1 cellular context compared by ENCODE assay signal in the genomic region with DNA sequence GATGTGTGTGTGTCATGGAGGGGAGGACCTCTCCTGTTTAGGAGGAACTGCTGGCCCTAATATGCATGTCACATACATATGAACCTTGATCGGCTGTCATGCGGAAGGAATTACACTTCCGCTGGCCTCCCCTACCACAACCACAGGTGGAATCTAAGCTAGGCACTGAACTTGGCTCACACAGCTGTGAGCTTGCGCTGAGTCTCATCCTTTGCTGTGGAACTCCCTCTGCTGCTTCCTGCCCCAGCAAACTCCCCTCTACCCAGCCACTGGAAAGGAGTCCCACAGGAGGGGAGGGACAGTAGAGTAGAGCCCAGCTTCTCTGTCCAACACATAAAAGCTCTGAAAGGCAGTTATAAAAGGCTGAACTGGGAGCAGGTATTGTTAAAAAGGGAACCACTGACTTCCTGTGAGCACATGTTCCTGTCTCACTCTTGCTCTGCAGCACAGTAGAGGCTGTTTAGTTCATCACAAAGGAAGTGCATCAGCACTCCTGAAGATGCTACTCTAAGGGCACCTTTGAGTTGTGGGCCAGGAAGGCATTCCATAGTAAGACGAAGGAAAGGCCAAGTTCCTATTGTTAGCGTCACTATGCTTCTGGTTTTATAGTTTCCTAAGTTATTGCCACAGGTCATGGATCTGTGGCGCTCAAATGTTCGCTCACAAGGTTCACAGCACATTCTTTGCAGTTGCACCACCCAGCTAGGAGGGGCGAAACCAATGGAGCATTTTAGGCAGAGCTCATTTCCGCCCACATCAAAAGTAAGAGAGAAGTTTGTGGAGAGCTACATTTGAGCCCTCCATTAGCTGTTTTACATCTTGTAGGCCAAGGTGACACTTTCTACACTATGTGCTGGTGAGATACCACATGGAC.
TF ChIP-seq lines count a peak whose summit lies in the region.

No MANE protein-coding gene starts in this region.

TF ChIP-seq in GM12878, 131 proteins besides CTCF, POLR2A, EP300 and RAD21 (continued from another document and continues in another):
- TF ChIP-seq, protein P1, sequence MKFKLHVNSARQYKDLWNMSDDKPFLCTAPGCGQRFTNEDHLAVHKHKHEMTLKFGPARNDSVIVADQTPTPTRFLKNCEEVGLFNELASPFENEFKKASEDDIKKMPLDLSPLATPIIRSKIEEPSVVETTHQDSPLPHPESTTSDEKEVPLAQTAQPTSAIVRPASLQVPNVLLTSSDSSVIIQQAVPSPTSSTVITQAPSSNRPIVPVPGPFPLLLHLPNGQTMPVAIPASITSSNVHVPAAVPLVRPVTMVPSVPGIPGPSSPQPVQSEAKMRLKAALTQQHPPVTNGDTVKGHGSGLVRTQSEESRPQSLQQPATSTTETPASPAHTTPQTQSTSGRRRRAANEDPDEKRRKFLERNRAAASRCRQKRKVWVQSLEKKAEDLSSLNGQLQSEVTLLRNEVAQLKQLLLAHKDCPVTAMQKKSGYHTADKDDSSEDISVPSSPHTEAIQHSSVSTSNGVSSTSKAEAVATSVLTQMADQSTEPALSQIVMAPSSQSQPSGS (IDR thresholded peaks at IDR 0.05; ENCODE audit: low read length) = peak; percentile 61
- no peak for TF ChIP-seq RFX5 (IDR thresholded peaks at IDR 0.05; ENCODE audit: low read depth, low read length)
- TF ChIP-seq MYB (IDR thresholded peaks at IDR 0.05; ENCODE audit: borderline replicate concordance, low read depth, low read length) = no peak
- TF ChIP-seq, protein P2, sequence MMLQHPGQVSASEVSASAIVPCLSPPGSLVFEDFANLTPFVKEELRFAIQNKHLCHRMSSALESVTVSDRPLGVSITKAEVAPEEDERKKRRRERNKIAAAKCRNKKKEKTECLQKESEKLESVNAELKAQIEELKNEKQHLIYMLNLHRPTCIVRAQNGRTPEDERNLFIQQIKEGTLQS (IDR thresholded peaks at IDR 0.05; ENCODE audit: borderline replicate concordance, extremely low read depth, low read depth, low read length) = no peak
- no peak; the same call in 1 of the 2 replicates for TF ChIP-seq USF2 (IDR thresholded peaks at IDR 0.05; ENCODE audit: borderline replicate concordance, low read depth, low read length)
- no peak for TF ChIP-seq BMI1 (IDR thresholded peaks at IDR 0.05; ENCODE audit: borderline replicate concordance)
- peak; percentile 30 for TF ChIP-seq PBX3 (IDR thresholded peaks at IDR 0.05; ENCODE audit: insufficient replicate concordance, low read depth, low read length)
- peak; percentile 91 for TF ChIP-seq POU2F2 (IDR thresholded peaks at IDR 0.05; ENCODE audit: borderline replicate concordance, low read depth, low read length)
- peak; percentile 65 for TF ChIP-seq KLF5 (IDR thresholded peaks at IDR 0.05; ENCODE audit: partially characterized antibody)
- no peak for TF ChIP-seq YBX1 (IDR thresholded peaks at IDR 0.05)
- no peak for TF ChIP-seq NFYA (IDR thresholded peaks at IDR 0.05; ENCODE audit: borderline replicate concordance, low read depth, low read length)
- TF ChIP-seq LARP7 (IDR thresholded peaks at IDR 0.05) = 0 out of 2 replicates have a peak, but pooled peaks have one; percentile 41
- TF ChIP-seq PAX8 (IDR thresholded peaks at IDR 0.05) = no peak
- TF ChIP-seq, protein P3, sequence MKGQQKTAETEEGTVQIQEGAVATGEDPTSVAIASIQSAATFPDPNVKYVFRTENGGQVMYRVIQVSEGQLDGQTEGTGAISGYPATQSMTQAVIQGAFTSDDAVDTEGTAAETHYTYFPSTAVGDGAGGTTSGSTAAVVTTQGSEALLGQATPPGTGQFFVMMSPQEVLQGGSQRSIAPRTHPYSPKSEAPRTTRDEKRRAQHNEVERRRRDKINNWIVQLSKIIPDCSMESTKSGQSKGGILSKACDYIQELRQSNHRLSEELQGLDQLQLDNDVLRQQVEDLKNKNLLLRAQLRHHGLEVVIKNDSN (IDR thresholded peaks at IDR 0.05; ENCODE audit: borderline replicate concordance, extremely low read length, insufficient read depth, low read depth, low read length) = peak; percentile 1
- TF ChIP-seq SMC3 (IDR thresholded peaks at IDR 0.05; ENCODE audit: borderline replicate concordance, low read length) = peak; percentile 24; the same call in 1 of the 2 replicates
- no peak for TF ChIP-seq HDAC2 (IDR thresholded peaks at IDR 0.05)
- TF ChIP-seq, protein P4, sequence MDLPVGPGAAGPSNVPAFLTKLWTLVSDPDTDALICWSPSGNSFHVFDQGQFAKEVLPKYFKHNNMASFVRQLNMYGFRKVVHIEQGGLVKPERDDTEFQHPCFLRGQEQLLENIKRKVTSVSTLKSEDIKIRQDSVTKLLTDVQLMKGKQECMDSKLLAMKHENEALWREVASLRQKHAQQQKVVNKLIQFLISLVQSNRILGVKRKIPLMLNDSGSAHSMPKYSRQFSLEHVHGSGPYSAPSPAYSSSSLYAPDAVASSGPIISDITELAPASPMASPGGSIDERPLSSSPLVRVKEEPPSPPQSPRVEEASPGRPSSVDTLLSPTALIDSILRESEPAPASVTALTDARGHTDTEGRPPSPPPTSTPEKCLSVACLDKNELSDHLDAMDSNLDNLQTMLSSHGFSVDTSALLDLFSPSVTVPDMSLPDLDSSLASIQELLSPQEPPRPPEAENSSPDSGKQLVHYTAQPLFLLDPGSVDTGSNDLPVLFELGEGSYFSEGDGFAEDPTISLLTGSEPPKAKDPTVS (IDR thresholded peaks at IDR 0.05; ENCODE audit: low read depth, low read length) = no peak
- no peak for TF ChIP-seq STAT1 (conservative IDR thresholded peaks at IDR 0.05)
- peak in 1 of 2 experiments; percentile 38; a peak in 1 of 3 replicates for TF ChIP-seq EGR1 (IDR thresholded peaks at IDR 0.05; ENCODE audit: borderline replicate concordance in 1 of 2, low read depth in 2 of 2, low read length in 2 of 2)
- peak; percentile 83 for TF ChIP-seq FOXM1 (IDR thresholded peaks at IDR 0.05; ENCODE audit: low read depth, low read length)
- TF ChIP-seq, protein P5, sequence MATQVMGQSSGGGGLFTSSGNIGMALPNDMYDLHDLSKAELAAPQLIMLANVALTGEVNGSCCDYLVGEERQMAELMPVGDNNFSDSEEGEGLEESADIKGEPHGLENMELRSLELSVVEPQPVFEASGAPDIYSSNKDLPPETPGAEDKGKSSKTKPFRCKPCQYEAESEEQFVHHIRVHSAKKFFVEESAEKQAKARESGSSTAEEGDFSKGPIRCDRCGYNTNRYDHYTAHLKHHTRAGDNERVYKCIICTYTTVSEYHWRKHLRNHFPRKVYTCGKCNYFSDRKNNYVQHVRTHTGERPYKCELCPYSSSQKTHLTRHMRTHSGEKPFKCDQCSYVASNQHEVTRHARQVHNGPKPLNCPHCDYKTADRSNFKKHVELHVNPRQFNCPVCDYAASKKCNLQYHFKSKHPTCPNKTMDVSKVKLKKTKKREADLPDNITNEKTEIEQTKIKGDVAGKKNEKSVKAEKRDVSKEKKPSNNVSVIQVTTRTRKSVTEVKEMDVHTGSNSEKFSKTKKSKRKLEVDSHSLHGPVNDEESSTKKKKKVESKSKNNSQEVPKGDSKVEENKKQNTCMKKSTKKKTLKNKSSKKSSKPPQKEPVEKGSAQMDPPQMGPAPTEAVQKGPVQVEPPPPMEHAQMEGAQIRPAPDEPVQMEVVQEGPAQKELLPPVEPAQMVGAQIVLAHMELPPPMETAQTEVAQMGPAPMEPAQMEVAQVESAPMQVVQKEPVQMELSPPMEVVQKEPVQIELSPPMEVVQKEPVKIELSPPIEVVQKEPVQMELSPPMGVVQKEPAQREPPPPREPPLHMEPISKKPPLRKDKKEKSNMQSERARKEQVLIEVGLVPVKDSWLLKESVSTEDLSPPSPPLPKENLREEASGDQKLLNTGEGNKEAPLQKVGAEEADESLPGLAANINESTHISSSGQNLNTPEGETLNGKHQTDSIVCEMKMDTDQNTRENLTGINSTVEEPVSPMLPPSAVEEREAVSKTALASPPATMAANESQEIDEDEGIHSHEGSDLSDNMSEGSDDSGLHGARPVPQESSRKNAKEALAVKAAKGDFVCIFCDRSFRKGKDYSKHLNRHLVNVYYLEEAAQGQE (IDR thresholded peaks at IDR 0.05; ENCODE audit: low read depth, low read length) = peak; percentile 49
- no peak for TF ChIP-seq SREBF2 (IDR thresholded peaks at IDR 0.05; ENCODE audit: low read length)
- TF ChIP-seq ZNF207 (IDR thresholded peaks at IDR 0.05; ENCODE audit: borderline replicate concordance) = no peak
- TF ChIP-seq WRNIP1 (IDR thresholded peaks at IDR 0.05; ENCODE audit: borderline replicate concordance, low read depth, low read length) = 0 out of 2 replicates have a peak, but pooled peaks have one; percentile 30
- TF ChIP-seq, protein P6, sequence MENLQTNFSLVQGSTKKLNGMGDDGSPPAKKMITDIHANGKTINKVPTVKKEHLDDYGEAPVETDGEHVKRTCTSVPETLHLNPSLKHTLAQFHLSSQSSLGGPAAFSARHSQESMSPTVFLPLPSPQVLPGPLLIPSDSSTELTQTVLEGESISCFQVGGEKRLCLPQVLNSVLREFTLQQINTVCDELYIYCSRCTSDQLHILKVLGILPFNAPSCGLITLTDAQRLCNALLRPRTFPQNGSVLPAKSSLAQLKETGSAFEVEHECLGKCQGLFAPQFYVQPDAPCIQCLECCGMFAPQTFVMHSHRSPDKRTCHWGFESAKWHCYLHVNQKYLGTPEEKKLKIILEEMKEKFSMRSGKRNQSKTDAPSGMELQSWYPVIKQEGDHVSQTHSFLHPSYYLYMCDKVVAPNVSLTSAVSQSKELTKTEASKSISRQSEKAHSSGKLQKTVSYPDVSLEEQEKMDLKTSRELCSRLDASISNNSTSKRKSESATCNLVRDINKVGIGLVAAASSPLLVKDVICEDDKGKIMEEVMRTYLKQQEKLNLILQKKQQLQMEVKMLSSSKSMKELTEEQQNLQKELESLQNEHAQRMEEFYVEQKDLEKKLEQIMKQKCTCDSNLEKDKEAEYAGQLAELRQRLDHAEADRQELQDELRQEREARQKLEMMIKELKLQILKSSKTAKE (IDR thresholded peaks at IDR 0.05; ENCODE audit: low read depth, poor library complexity, severe bottlenecking) = no peak
- 0 out of 2 replicates have a peak, but pooled peaks have one; percentile 17 for TF ChIP-seq SREBF1 (IDR thresholded peaks at IDR 0.05; ENCODE audit: low read length)
- no peak for TF ChIP-seq HCFC1 (IDR thresholded peaks at IDR 0.05; ENCODE audit: low read length)
- TF ChIP-seq SIX5 (IDR thresholded peaks at IDR 0.05; ENCODE audit: low read depth, low read length, severe bottlenecking) = no peak
- TF ChIP-seq ZNF687 (IDR thresholded peaks at IDR 0.05) = peak; percentile 97
- peak in 1 of 2 experiments; percentile 89; a peak in 2 of 4 replicates for TF ChIP-seq ETV6 (conservative IDR thresholded peaks at IDR 0.05 in 1 of 2, IDR thresholded peaks at IDR 0.05 in 1 of 2; ENCODE audit: borderline replicate concordance in 1 of 2, low read depth in 1 of 2)
- TF ChIP-seq GABPA (IDR thresholded peaks at IDR 0.05; ENCODE audit: low read depth) = peak; percentile 61
- TF ChIP-seq ZNF217 (IDR thresholded peaks at IDR 0.05) = 0 out of 2 replicates have a peak, but pooled peaks have one; percentile 65
- no peak for TF ChIP-seq RELA (IDR thresholded peaks at IDR 0.05; ENCODE audit: borderline replicate concordance, partially characterized antibody)
- TF ChIP-seq NR2F1 (conservative IDR thresholded peaks at IDR 0.05) = peak; percentile 57
- peak; percentile 99 for TF ChIP-seq TCF7 (IDR thresholded peaks at IDR 0.05; ENCODE audit: borderline replicate concordance)
- peak; percentile 38 for TF ChIP-seq CREM (IDR thresholded peaks at IDR 0.05; ENCODE audit: low read depth)
